ENCODE assay signal across 9 cellular contexts in genomic region chr3:146817705-146818104, GRCh38.
A peak's percentile ranks its signal among the peaks of the same experiment; 100 is the strongest.
DNase-seq lines count a peak whose midpoint lies in the region; ATAC-seq and TF ChIP-seq lines count a peak whose summit lies in the region.
"Had no signal": no experiment of that assay in that cellular context is flagged by ENCODE, and none has a peak within 500 bp of the region (broad histone marks: within the 10 kb centered on the region; RNA-seq: fewer than 3 reads in every experiment).

No MANE protein-coding gene starts in this region.

- TF ChIP-seq CTCF in heart right ventricle (IDR thresholded peaks at IDR 0.05) (peak in 7 of 9 donors; percentile 24 to 54 (median 46)), OCI-LY3 (IDR thresholded peaks at IDR 0.05; ENCODE audit: low read depth, low read length) (peak; percentile 67), epithelial cell of proximal tubule (conservative IDR thresholded peaks at IDR 0.05; ENCODE audit: low read depth, low read length) (peak; percentile 62), type B pancreatic cell (conservative IDR thresholded peaks at IDR 0.05) (peak; percentile 64), mesothelial cell of epicardium (IDR thresholded peaks at IDR 0.05; ENCODE audit: unreplicated experiment) (no peak)

- no peak overlapping the region for H3K27ac Mint-ChIP-seq in type B pancreatic cell
- no peak overlapping the region for H3K27ac Mint-ChIP-seq in mesothelial cell of epicardium
- H3K27ac Mint-ChIP-seq: activated naive CD4-positive, alpha-beta T cell treated with anti-CD3 and anti-CD28 coated beads, Interleukin-2, amount 50 U/mL, for 24 hours had no signal

- H4K20me1 ChIP-seq in OCI-LY3 (ENCODE audit: insufficient read depth, low read length): no peaks in the 10 kb centered on the region

- no peak overlapping the region for H2AFZ ChIP-seq in OCI-LY3 (ENCODE audit: low read depth, low read length)

- no peaks in the 10 kb centered on the region for H3K36me3 Mint-ChIP-seq in type B pancreatic cell
- H3K36me3 Mint-ChIP-seq in mesothelial cell of epicardium: no peaks in the 10 kb centered on the region
- H3K36me3 Mint-ChIP-seq: activated naive CD4-positive, alpha-beta T cell treated with anti-CD3 and anti-CD28 coated beads, Interleukin-2, amount 50 U/mL, for 24 hours had no signal

- DNase-seq in heart right ventricle: no peak
- DNase-seq in left ventricle myocardium superior: no peak
- no peak for DNase-seq in epithelial cell of proximal tubule (ENCODE audit: low read depth)
- DNase-seq in type B pancreatic cell (ENCODE audit: extremely low spot score, unreplicated experiment): no peak
- DNase-seq in mesothelial cell of epicardium (ENCODE audit: low spot score in 2 of 2, unreplicated experiment in 2 of 2): no peak
- DNase-seq in activated T-cell treated with anti-CD3 and anti-CD28 coated beads, Interleukin-2, amount 50 U/mL, for 48 hours: no peak
- DNase-seq in epidermal melanocyte (ENCODE audit: insufficient read length, low spot score): no peak

- H3K4me2 ChIP-seq in OCI-LY3 (ENCODE audit: low read length): 0 out of 2 replicates have a peak overlapping the region, but pooled peaks have one; percentile 13

- H3K9me3 ChIP-seq in heart right ventricle: no peaks in the 10 kb centered on the region
- H3K9me3 ChIP-seq in OCI-LY3 (ENCODE audit: insufficient read depth, low read length): no peaks in the 10 kb centered on the region

- intact Hi-C loops in heart right ventricle (cut with DNase I): loop anchor here in 8 of 10 donors (2.0 to 10.0 kb wide), 4 partner anchors 367 to 377 kb away; no protein-coding TSS in a partner anchor
- intact Hi-C loops in left ventricle myocardium superior (cut with micrococcal nuclease): loop anchor here (10.0 kb wide), 1 partner anchor 377 kb away; no protein-coding TSS in a partner anchor

- H3K4me1 Mint-ChIP-seq in type B pancreatic cell (ENCODE audit: unreplicated experiment) (peaks cover 13% of the 10 kb centered on the region), mesothelial cell of epicardium (peaks cover 29% of the 10 kb centered on the region)
- H3K4me1 Mint-ChIP-seq: activated naive CD4-positive, alpha-beta T cell treated with anti-CD3 and anti-CD28 coated beads, Interleukin-2, amount 50 U/mL, for 24 hours had no signal

- no peak overlapping the region for H3K27ac ChIP-seq in heart right ventricle
- H3K27ac ChIP-seq in OCI-LY3 (ENCODE audit: low read length): no peak overlapping the region

- H3K4me1 ChIP-seq in heart right ventricle (no peaks in the 10 kb centered on the region), OCI-LY3 (ENCODE audit: low read length) (peaks cover 18% of the 10 kb centered on the region)

- H3K27me3 Mint-ChIP-seq in type B pancreatic cell: no peaks in the 10 kb centered on the region
- H3K27me3 Mint-ChIP-seq in mesothelial cell of epicardium (ENCODE audit: low read depth): no peaks in the 10 kb centered on the region
- H3K27me3 Mint-ChIP-seq: activated naive CD4-positive, alpha-beta T cell treated with anti-CD3 and anti-CD28 coated beads, Interleukin-2, amount 50 U/mL, for 24 hours had no signal

- ATAC-seq in heart right ventricle: peak in 1 of 8 donors; percentile 31
- no peak for ATAC-seq in left ventricle myocardium superior

- no peaks in the 10 kb centered on the region for H3K79me2 ChIP-seq in OCI-LY3 (ENCODE audit: low read length)

- H3K4me3 Mint-ChIP-seq in type B pancreatic cell: no peak overlapping the region
- H3K4me3 Mint-ChIP-seq in mesothelial cell of epicardium: no peak overlapping the region
- H3K4me3 Mint-ChIP-seq: activated naive CD4-positive, alpha-beta T cell treated with anti-CD3 and anti-CD28 coated beads, Interleukin-2, amount 50 U/mL, for 24 hours had no signal

- H3K27me3 ChIP-seq in heart right ventricle (peaks cover 0 to 2% (median 0%) of the 10 kb centered on the region in 7 donors), OCI-LY3 (ENCODE audit: low read depth, low read length) (no peaks in the 10 kb centered on the region)

- H3K9me3 Mint-ChIP-seq in type B pancreatic cell (no peaks in the 10 kb centered on the region), mesothelial cell of epicardium (no peaks in the 10 kb centered on the region)

- no peak overlapping the region for H3K9ac ChIP-seq in OCI-LY3 (ENCODE audit: low read length)

- 56 to 60% methylated on average over 2 of the region's 2 CpGs for WGBS in heart right ventricle, 2 donors

- H3K4me3 ChIP-seq in heart right ventricle: no peak overlapping the region
- no peak overlapping the region for H3K4me3 ChIP-seq in OCI-LY3 (ENCODE audit: low read length)
- no peak overlapping the region for H3K4me3 ChIP-seq in epithelial cell of proximal tubule (ENCODE audit: low read depth, low read length)

- H3K36me3 ChIP-seq in heart right ventricle: no peaks in the 10 kb centered on the region
- no peaks in the 10 kb centered on the region for H3K36me3 ChIP-seq in OCI-LY3 (replicated peaks; ENCODE audit: low read depth, low read length)
